Comparison of ENCODE assay signal across 1 cellular context in genomic region chr16:46883353-46883689, GRCh38.
TF ChIP-seq lines count a peak whose summit lies in the region.

No MANE protein-coding gene starts in this region.

TF ChIP-seq in GM23338, 12 proteins besides CTCF, POLR2A, EP300 and RAD21 (continued from another document):
- no peak for TF ChIP-seq ZNF462 (CRISPR knock-in tag; IDR thresholded peaks at IDR 0.05)
- no peak for TF ChIP-seq CREB1 (CRISPR knock-in tag; IDR thresholded peaks at IDR 0.05; ENCODE audit: low read depth)
- no peak for TF ChIP-seq ETS1 (IDR thresholded peaks at IDR 0.05)
- TF ChIP-seq EZH2 (IDR thresholded peaks at IDR 0.05; ENCODE audit: low read depth, unreplicated experiment), result no peak
TF ChIP-seq in GM23338: peak in this region for 0.
